Comparison of ENCODE assay signal across 12 cellular contexts in genomic region chr3:32410367-32411246, GRCh38. TPM values are rescaled to one million over a fixed set of nuclear protein-coding genes. Genes with fewer than 3 reads are reported as not detected.
DNase-seq lines count a peak whose midpoint lies in the region; ATAC-seq and TF ChIP-seq lines count a peak whose summit lies in the region.
"Had no signal": no experiment of that assay in that cellular context is flagged by ENCODE, and none has a peak within 500 bp of the region (broad histone marks: within the 10 kb centered on the region; RNA-seq: fewer than 3 reads in every experiment).

No MANE protein-coding gene starts in this region.

- peaks cover 13% of the 10 kb centered on the region for H3K36me3 Mint-ChIP-seq in activated T-cell treated with anti-CD3 and anti-CD28 coated beads, Interleukin-2, amount 50 U/mL, for 24 hours (ENCODE audit: low read depth)
- peaks cover 11% of the 10 kb centered on the region for H3K36me3 Mint-ChIP-seq in activated T-cell treated with anti-CD3 and anti-CD28 coated beads, Interleukin-2, amount 50 U/mL, for 4 hours (ENCODE audit: insufficient read depth)
- peaks cover 26% of the 10 kb centered on the region for H3K36me3 Mint-ChIP-seq in T-cell

- TF ChIP-seq CTCF in left lung (IDR thresholded peaks at IDR 0.05) (no peak), thyroid gland (IDR thresholded peaks at IDR 0.05) (no peak)

- H3K27ac ChIP-seq in left lung (peak overlapping the region; percentile 36 to 86), thyroid gland (peak overlapping the region; percentile 69 to 83 (median 76))

- no peaks in the 10 kb centered on the region for H3K36me3 ChIP-seq in left lung
- no peaks in the 10 kb centered on the region for H3K36me3 ChIP-seq in thyroid gland
- H3K36me3 ChIP-seq: stomach had no signal

- H3K9me3 ChIP-seq in left lung (no peaks in the 10 kb centered on the region), thyroid gland (no peaks in the 10 kb centered on the region)
- H3K9me3 ChIP-seq: stomach had no signal

- POLR2A ChIA-PET in T-cell (lab: Charles Lee): interaction anchor here (0.5 to 0.6 kb wide), 2 partner anchors 27 to 1114 kb away, joined by 3 read pairs; no protein-coding TSS in a partner anchor

- peak overlapping the region; percentile 5 for H3K27ac Mint-ChIP-seq in activated T-cell treated with anti-CD3 and anti-CD28 coated beads, Interleukin-2, amount 50 U/mL, for 24 hours
- H3K27ac Mint-ChIP-seq in T-cell: peak overlapping the region; percentile 69 to 76

- intact Hi-C loops in left lung (cut with DNase I) (no loop called here), thyroid gland (cut with DNase I) (no loop called here)

- WGBS in thyroid gland, 2 donors: 63 to 66% methylated on average over 10 of the region's 10 CpGs

- no peak overlapping the region for H3K4me3 ChIP-seq in left lung
- H3K4me3 ChIP-seq in thyroid gland (replicated peaks in 1 of 3): no peak overlapping the region
- H3K4me3 ChIP-seq: stomach had no signal

- DNase-seq in activated T-cell treated with anti-CD3 and anti-CD28 coated beads, Interleukin-2, amount 50 U/mL, for 24 hours: no peak
- DNase-seq in activated T-cell treated with anti-CD3 and anti-CD28 coated beads, Interleukin-2, amount 50 U/mL, for 4 hours: no peak
- DNase-seq in T-cell (no peak), left lung (no peak), thyroid gland (peak; percentile 77 to 82)
- DNase-seq: GDM1, NCI-H1930, stomach had no signal

- H3K4me1 Mint-ChIP-seq in activated T-cell treated with anti-CD3 and anti-CD28 coated beads, Interleukin-2, amount 50 U/mL, for 24 hours (ENCODE audit: low read depth): peaks cover 71% of the 10 kb centered on the region
- peaks cover 62% of the 10 kb centered on the region for H3K4me1 Mint-ChIP-seq in activated T-cell treated with anti-CD3 and anti-CD28 coated beads, Interleukin-2, amount 50 U/mL, for 4 hours (ENCODE audit: low read depth)
- H3K4me1 Mint-ChIP-seq in T-cell: peaks cover 79 to 87% (median 81%) of the 10 kb centered on the region in 3 donors

- ATAC-seq in activated T-cell treated with anti-CD3 and anti-CD28 coated beads, Interleukin-2, amount 50 U/mL, for 4 hours: no peak
- ATAC-seq in T-cell (replicated peaks in 1 of 4) (no peak), left lung (peak; percentile 61), HG03520 (IDR thresholded peaks at IDR 0.05; ENCODE audit: unreplicated experiment) (no peak), GM18907 (IDR thresholded peaks at IDR 0.05; ENCODE audit: unreplicated experiment) (no peak), HG03342 (IDR thresholded peaks at IDR 0.05; ENCODE audit: unreplicated experiment) (no peak)

- H3K9me3 Mint-ChIP-seq in activated T-cell treated with anti-CD3 and anti-CD28 coated beads, Interleukin-2, amount 50 U/mL, for 24 hours: no peaks in the 10 kb centered on the region
- no peaks in the 10 kb centered on the region for H3K9me3 Mint-ChIP-seq in activated T-cell treated with anti-CD3 and anti-CD28 coated beads, Interleukin-2, amount 50 U/mL, for 4 hours
- no peaks in the 10 kb centered on the region for H3K9me3 Mint-ChIP-seq in T-cell
- H3K9me3 Mint-ChIP-seq: IgD-negative memory B cell had no signal

- H3K4me1 ChIP-seq in left lung (peaks cover 27 to 78% of the 10 kb centered on the region in 2 donors), thyroid gland (peaks cover 27 to 43% of the 10 kb centered on the region in 2 donors)

- TF ChIP-seq POLR2A in thyroid gland (IDR thresholded peaks at IDR 0.05): no peak

- no peak overlapping the region for H3K4me3 Mint-ChIP-seq in activated T-cell treated with anti-CD3 and anti-CD28 coated beads, Interleukin-2, amount 50 U/mL, for 24 hours
- H3K4me3 Mint-ChIP-seq in activated T-cell treated with anti-CD3 and anti-CD28 coated beads, Interleukin-2, amount 50 U/mL, for 4 hours: no peak overlapping the region
- no peak overlapping the region for H3K4me3 Mint-ChIP-seq in T-cell
- H3K4me3 Mint-ChIP-seq: IgD-negative memory B cell had no signal

- H3K27me3 Mint-ChIP-seq in activated T-cell treated with anti-CD3 and anti-CD28 coated beads, Interleukin-2, amount 50 U/mL, for 24 hours: no peaks in the 10 kb centered on the region
- no peaks in the 10 kb centered on the region for H3K27me3 Mint-ChIP-seq in activated T-cell treated with anti-CD3 and anti-CD28 coated beads, Interleukin-2, amount 50 U/mL, for 4 hours (ENCODE audit: low read depth)
- H3K27me3 Mint-ChIP-seq in T-cell: no peaks in the 10 kb centered on the region
- H3K27me3 Mint-ChIP-seq: IgD-negative memory B cell had no signal

- CTCF ChIA-PET in T-cell (lab: Charles Lee): interaction anchor here (0.5 to 1.0 kb wide), 3 partner anchors 9 to 74 kb away, joined by 3 to 4 read pairs (median 3); no protein-coding TSS in a partner anchor

- H3K27me3 ChIP-seq in left lung: no peaks in the 10 kb centered on the region
- no peaks in the 10 kb centered on the region for H3K27me3 ChIP-seq in thyroid gland
- H3K27me3 ChIP-seq: stomach had no signal

RNA-seq across cellular contexts. Expression of gene CMTM7, which starts 19.0 kb away (rescaled TPM):
- 10 to 100 TPM; 19.1 to 23.2 (median 21.3) TPM for total RNA-seq in activated T-cell treated with anti-CD3 and anti-CD28 coated beads, Interleukin-2, amount 50 U/mL, for 4 hours
- 10 to 100 TPM; 40.7 to 56.7 (median 47.8) TPM for total RNA-seq in T-cell
- 10 to 100 TPM; 46.7 to 50.4 TPM for total RNA-seq in left lung
- 10 to 100 TPM; 14.8 to 24.7 (median 22.0) TPM for total RNA-seq in thyroid gland

Comparison
In these comparisons a context has a peak if more than half of its experiments do, and no peak if none do; other contexts are left out.
1. DNase-seq: peak in thyroid gland (2 of 2); none in activated T-cell treated with anti-CD3 and anti-CD28 coated beads, Interleukin-2, amount 50 U/mL, for 24 hours (single experiment), activated T-cell treated with anti-CD3 and anti-CD28 coated beads, Interleukin-2, amount 50 U/mL, for 4 hours (single experiment), T-cell (0 of 34) and left lung (0 of 2).